ENCODE assay signal across 20 cellular contexts in the genomic region with DNA sequence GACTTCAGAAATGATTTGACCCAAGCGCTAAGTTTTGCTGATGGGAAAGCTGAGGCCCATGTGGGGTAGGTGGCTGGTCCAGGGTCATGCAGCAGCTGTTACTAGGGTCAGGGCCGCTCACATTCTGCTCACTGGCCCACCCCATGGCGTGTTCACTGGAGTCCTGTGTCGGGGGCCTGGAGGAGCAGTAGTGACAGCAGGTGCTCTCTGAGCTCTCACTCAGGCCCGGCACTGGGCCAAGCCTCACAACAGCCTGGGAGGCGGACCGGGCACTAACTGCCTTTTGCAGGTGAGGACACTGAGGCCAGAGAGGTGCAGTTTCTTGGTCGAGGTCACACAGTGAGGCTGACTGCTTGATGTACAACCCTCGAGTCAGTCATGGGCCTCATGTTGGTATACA.
DNase-seq lines count a peak whose midpoint lies in the region; ATAC-seq lines count a peak whose summit lies in the region.
"Had no signal": no experiment of that assay in that cellular context is flagged by ENCODE, and none has a peak within 500 bp of the region (broad histone marks: within the 10 kb centered on the region; RNA-seq: fewer than 3 reads in every experiment).

No MANE protein-coding gene starts in this region.

- ATAC-seq in sciatic nerve (no peak), HG02588 (IDR thresholded peaks at IDR 0.05; ENCODE audit: unreplicated experiment) (no peak), GM21447 (IDR thresholded peaks at IDR 0.05; ENCODE audit: unreplicated experiment) (no peak)
- ATAC-seq: A549, PC-3 had no signal

- intact Hi-C loops in sciatic nerve (cut with DNase I): no loop called here

- DNase-seq in activated effector memory CD4-positive, alpha-beta T cell treated with anti-CD3 and anti-CD28 coated beads, Interleukin-2, amount 50 U/mL, for 16 hours: peak; percentile 58
- DNase-seq in activated effector memory CD4-positive, alpha-beta T cell treated with Interleukin-2 at 50 U/mL for 16 hours: no peak
- DNase-seq in islet precursor cell: peak; percentile 37
- DNase-seq in sciatic nerve (ENCODE audit: low spot score): peak; percentile 26
- no peak for DNase-seq in NCI-H510A treated with DMSO at 0.1 percent for 48 hours (lab: John Stamatoyannopoulos, UW)
- DNase-seq: CD4-positive, alpha-beta memory T cell; DMS153; GDM1; GM23248; KG1; NCI-H1105 treated with DMSO at 0.1 percent for 48 hours; NCI-H1694; NCI-H2107; NCI-H524; NCI-H82; PC-3; RPMI8226 had no signal

Comparison
In these comparisons a context has a peak if more than half of its experiments do, and no peak if none do; other contexts are left out.
1. DNase-seq: peak in activated effector memory CD4-positive, alpha-beta T cell treated with anti-CD3 and anti-CD28 coated beads, Interleukin-2, amount 50 U/mL, for 16 hours (single experiment), islet precursor cell (single experiment) and sciatic nerve (single experiment); none in activated effector memory CD4-positive, alpha-beta T cell treated with Interleukin-2 at 50 U/mL for 16 hours (single experiment) and NCI-H510A treated with DMSO at 0.1 percent for 48 hours (single experiment).